1 cellular context compared by ENCODE assay signal in the genomic region with DNA sequence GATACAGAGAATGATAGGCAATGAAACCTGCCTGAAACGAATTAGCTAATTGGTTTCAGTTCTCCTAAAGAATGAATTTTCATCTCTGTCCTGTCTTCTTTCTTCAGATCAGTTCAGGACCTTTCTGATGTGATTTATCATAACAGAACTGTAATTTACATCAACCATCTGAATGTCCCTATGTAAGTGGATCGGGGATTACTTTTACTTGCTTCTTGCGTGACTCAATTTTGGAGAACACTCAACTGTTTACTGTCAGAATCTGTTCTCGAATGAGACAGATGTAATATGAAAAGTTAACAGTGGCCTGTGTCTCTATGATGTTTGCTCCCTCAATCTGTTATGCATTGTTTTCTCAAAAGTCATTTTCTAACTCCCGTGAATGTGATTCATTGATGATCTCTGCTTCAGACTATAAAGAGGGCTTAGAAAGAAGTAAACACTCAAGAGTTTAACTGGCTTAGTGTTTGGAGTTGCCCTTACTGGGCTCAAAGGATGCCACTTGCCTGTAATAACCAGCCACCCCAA.
TF ChIP-seq lines count a peak whose summit lies in the region.

No MANE protein-coding gene starts in this region.

TF ChIP-seq in IMR-90, 13 proteins besides CTCF, POLR2A, EP300 and RAD21:
- TF ChIP-seq BHLHE40 (IDR thresholded peaks at IDR 0.05; ENCODE audit: low read depth, low read length) (peak; percentile 69), CHD1 (IDR thresholded peaks at IDR 0.05; ENCODE audit: low read depth, low read length) (no peak)
